In genomic region chr10:113287592-113287991, GRCh38 we compare ENCODE assay signal across 34 cellular contexts.
"Had no signal": no experiment of that assay in that cellular context is flagged by ENCODE, and none has a peak within 500 bp of the region (broad histone marks: within the 10 kb centered on the region; RNA-seq: fewer than 3 reads in every experiment).

No MANE protein-coding gene starts in this region.

- H3K36me3 ChIP-seq: MG63 had no signal

- H3K9me3 ChIP-seq: MG63 had no signal

- DNase-seq: Karpas-422, Kasumi-1, MG63, MM.1S, MV-4-11, NCI-H1048, NCI-H1092, NCI-H1092 treated with DMSO at 0.1 percent for 48 hours, NCI-H1105, NCI-H1105 treated with DMSO at 0.1 percent for 48 hours, NCI-H1417, NCI-H1417 treated with DMSO at 0.1 percent for 48 hours, NCI-H1436, NCI-H1436 treated with DMSO at 0.1 percent for 48 hours, NCI-H146, NCI-H1694, NCI-H1694 treated with DMSO at 0.1 percent for 48 hours, NCI-H187, NCI-H187 treated with DMSO at 0.1 percent for 48 hours, NCI-H1930, NCI-H2029, NCI-H2029 treated with DMSO at 0.1 percent for 48 hours, NCI-H2081, NCI-H2081 treated with DMSO at 0.1 percent for 48 hours, NCI-H2107, NCI-H2171, NCI-H2171 treated with DMSO at 0.1 percent for 48 hours, NCI-H2227 treated with DMSO at 0.1 percent for 48 hours, NCI-H226, NCI-H345, NCI-H446, NCI-H446 treated with DMSO at 0.1 percent for 48 hours, NCI-H510A, NCI-H510A treated with DMSO at 0.1 percent for 48 hours had no signal

- H3K27me3 ChIP-seq: MG63 had no signal

- H3K4me3 ChIP-seq: MG63 had no signal
